ENCODE assay signal across 10 cellular contexts in genomic region chr2:189115126-189115525, GRCh38.
DNase-seq lines count a peak whose midpoint lies in the region; ATAC-seq and TF ChIP-seq lines count a peak whose summit lies in the region.
"Had no signal": no experiment of that assay in that cellular context is flagged by ENCODE, and none has a peak within 500 bp of the region (broad histone marks: within the 10 kb centered on the region; RNA-seq: fewer than 3 reads in every experiment).

No MANE protein-coding gene starts in this region.

- TF ChIP-seq EP300 in Ishikawa (IDR thresholded peaks at IDR 0.05; ENCODE audit: borderline replicate concordance) = no peak

- POLR2A ChIA-PET in naive thymus-derived CD4-positive, alpha-beta T cell (lab: Charles Lee) = interaction anchor here (0.8 kb wide), 1 partner anchor 184 kb away, joined by 3 read pairs; no protein-coding TSS in a partner anchor

- intact Hi-C loops in right lobe of liver (cut with DNase I) = no loop called here
- intact Hi-C loops in naive thymus-derived CD4-positive, alpha-beta T cell (cut with micrococcal nuclease) = loop anchor here in 1 of 2 donors (1.0 kb wide), 1 partner anchor 297 kb away; no protein-coding TSS in a partner anchor

- peak; percentile 26 for TF ChIP-seq RAD21 in Ishikawa (IDR thresholded peaks at IDR 0.05; ENCODE audit: low read depth)

- no peaks in the 10 kb centered on the region for H3K36me3 ChIP-seq in right lobe of liver
- H3K36me3 ChIP-seq in naive thymus-derived CD4-positive, alpha-beta T cell (ENCODE audit: control insufficient read depth in 2 of 3, insufficient read depth in 3 of 3, low read length in 3 of 3) = no peaks in the 10 kb centered on the region

- no peaks in the 10 kb centered on the region for H3K9me3 ChIP-seq in right lobe of liver
- H3K9me3 ChIP-seq in naive thymus-derived CD4-positive, alpha-beta T cell (ENCODE audit: control insufficient read depth in 2 of 3, low read length in 3 of 3) = no peaks in the 10 kb centered on the region

- no peaks in the 10 kb centered on the region for H3K36me3 Mint-ChIP-seq in naive thymus-derived CD4-positive, alpha-beta T cell

- no peak overlapping the region for H3K4me3 Mint-ChIP-seq in naive thymus-derived CD4-positive, alpha-beta T cell

- TF ChIP-seq POLR2A in right lobe of liver (IDR thresholded peaks at IDR 0.05) = no peak

- WGBS in right lobe of liver (ENCODE audit: insufficient coverage, low coverage, low lambda C conversion rate, missing lambda C conversion rate) = 21% methylated on average over 2 of the region's 2 CpGs

- H3K27ac Mint-ChIP-seq in naive thymus-derived CD4-positive, alpha-beta T cell = no peak overlapping the region

- H3K4me1 ChIP-seq in right lobe of liver = peaks cover 0 to 15% (median 6%) of the 10 kb centered on the region in 4 donors
- H3K4me1 ChIP-seq in naive thymus-derived CD4-positive, alpha-beta T cell (ENCODE audit: control insufficient read depth in 2 of 2, insufficient read depth in 2 of 2, low read length in 2 of 2) = no peaks in the 10 kb centered on the region
- H3K4me1 ChIP-seq: parathyroid adenoma had no signal

- peak; percentile 36 for TF ChIP-seq CTCF in C4-2B (conservative IDR thresholded peaks at IDR 0.05)
- TF ChIP-seq CTCF in astrocyte of the cerebellum (IDR thresholded peaks at IDR 0.05; ENCODE audit: low read depth, low read length, missing control alignments) = no peak
- peak in 3 of 4 donors; percentile 11 to 32 (median 13) for TF ChIP-seq CTCF in right lobe of liver (IDR thresholded peaks at IDR 0.05)

- H3K4me3 ChIP-seq in astrocyte of the cerebellum (ENCODE audit: low read depth, low read length) = no peak overlapping the region
- H3K4me3 ChIP-seq in right lobe of liver = no peak overlapping the region
- H3K4me3 ChIP-seq in naive thymus-derived CD4-positive, alpha-beta T cell (ENCODE audit: low read length) = no peak overlapping the region

- no peaks in the 10 kb centered on the region for H3K9me3 Mint-ChIP-seq in naive thymus-derived CD4-positive, alpha-beta T cell

- CTCF ChIA-PET in naive thymus-derived CD4-positive, alpha-beta T cell (lab: Charles Lee) = no interaction called here

- in situ Hi-C loops in astrocyte of the cerebellum (cut with HindIII; ENCODE audit: low sequenced_read_pairs) = loop anchor here (10.0 to 25.0 kb wide), 2 partner anchors 60 to 297 kb away; partner anchors contain the start of gene COL5A2

- H3K27me3 Mint-ChIP-seq in naive thymus-derived CD4-positive, alpha-beta T cell = peaks cover 0 to 4% (median 0%) of the 10 kb centered on the region in 5 donors

- ATAC-seq in right lobe of liver (no peak), GM19328 (IDR thresholded peaks at IDR 0.05; ENCODE audit: unreplicated experiment) (no peak)
- no peak for ATAC-seq in naive thymus-derived CD4-positive, alpha-beta T cell

- DNase-seq in astrocyte of the cerebellum (ENCODE audit: low read depth) = peak; percentile 40
- DNase-seq in right lobe of liver = no peak
- DNase-seq in naive thymus-derived CD4-positive, alpha-beta T cell = no peak
- no peak for DNase-seq in stimulated activated CD4-positive, alpha-beta T cell treated with anti-CD3 and anti-CD28 coated beads, Interleukin-2, amount 100 ng/mL, for 24 hours
- DNase-seq in SW480 (ENCODE audit: low spot score) = no peak
- DNase-seq: DMS79 treated with DMSO at 0.1 percent for 48 hours had no signal

- H3K27me3 ChIP-seq in right lobe of liver = no peaks in the 10 kb centered on the region
- no peaks in the 10 kb centered on the region for H3K27me3 ChIP-seq in naive thymus-derived CD4-positive, alpha-beta T cell (ENCODE audit: control insufficient read depth in 2 of 2, insufficient read depth in 2 of 2, low read length in 2 of 2)

- peaks cover 0 to 2% (median 0%) of the 10 kb centered on the region in 7 donors for H3K4me1 Mint-ChIP-seq in naive thymus-derived CD4-positive, alpha-beta T cell

- no peak overlapping the region for H3K27ac ChIP-seq in C4-2B
- H3K27ac ChIP-seq in right lobe of liver = no peak overlapping the region
- H3K27ac ChIP-seq in naive thymus-derived CD4-positive, alpha-beta T cell (ENCODE audit: low read depth, low read length) = no peak overlapping the region
- H3K27ac ChIP-seq: parathyroid adenoma had no signal

TF ChIP-seq in Ishikawa, 13 proteins besides CTCF, POLR2A, EP300 and RAD21:
- TF ChIP-seq YY1 (IDR thresholded peaks at IDR 0.05; ENCODE audit: low read depth) (no peak), TCF12 (IDR thresholded peaks at IDR 0.05; ENCODE audit: low read depth) (no peak), FOXM1 (IDR thresholded peaks at IDR 0.05; ENCODE audit: borderline replicate concordance, low read depth) (no peak), TEAD4 (IDR thresholded peaks at IDR 0.05) (no peak), REST (IDR thresholded peaks at IDR 0.05; ENCODE audit: low read depth) (no peak), USF1 (IDR thresholded peaks at IDR 0.05) (no peak), CREB1 (IDR thresholded peaks at IDR 0.05; ENCODE audit: low read depth) (no peak), EGR1 (IDR thresholded peaks at IDR 0.05) (no peak), MAX (IDR thresholded peaks at IDR 0.05) (no peak), CEBPB (IDR thresholded peaks at IDR 0.05) (no peak), ZBTB7A (IDR thresholded peaks at IDR 0.05; ENCODE audit: low read depth) (no peak), NFIC (IDR thresholded peaks at IDR 0.05) (no peak), TAF1 (IDR thresholded peaks at IDR 0.05; ENCODE audit: low read depth) (no peak)
TF ChIP-seq in Ishikawa: peak in this region for 0.
